In the genomic region with DNA sequence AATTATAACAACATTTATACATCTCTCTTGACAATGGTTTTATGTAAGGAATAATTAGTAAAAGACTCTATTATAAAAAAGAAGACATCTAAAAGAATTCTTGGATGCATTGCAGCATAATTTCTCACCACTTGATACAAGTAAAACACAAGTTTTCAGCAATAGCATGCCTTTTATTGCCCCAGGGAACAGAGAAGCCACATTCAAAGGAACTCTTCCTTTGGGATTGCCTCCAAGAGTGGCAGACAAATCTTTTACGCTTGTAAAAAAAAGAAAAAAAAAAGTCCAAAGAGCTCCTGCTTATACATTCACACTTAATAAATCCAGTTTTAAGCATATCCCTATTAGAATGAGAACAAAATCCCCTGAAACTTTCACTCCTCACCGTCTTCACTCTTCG, we compare ENCODE assay signal across 15 cellular contexts.
DNase-seq lines count a peak whose midpoint lies in the region; ATAC-seq and TF ChIP-seq lines count a peak whose summit lies in the region.
"Had no signal": no experiment of that assay in that cellular context is flagged by ENCODE, and none has a peak within 500 bp of the region (broad histone marks: within the 10 kb centered on the region; RNA-seq: fewer than 3 reads in every experiment).

No MANE protein-coding gene starts in this region.

- H3K36me3 ChIP-seq in BJ (ENCODE audit: control insufficient read depth, insufficient read depth, low read length) (no peaks in the 10 kb centered on the region), adipocyte (ENCODE audit: control insufficient read depth, insufficient read depth, low read length, severe bottlenecking) (no peaks in the 10 kb centered on the region), smooth muscle cell (ENCODE audit: low read depth) (no peaks in the 10 kb centered on the region), right atrium auricular region (no peaks in the 10 kb centered on the region)
- H3K36me3 ChIP-seq: BE2C had no signal

- no peaks in the 10 kb centered on the region for H3F3A ChIP-seq in smooth muscle cell (ENCODE audit: low read depth)

- H3K4me1 ChIP-seq in adipocyte (ENCODE audit: control insufficient read depth, insufficient read depth, low read length), result no peaks in the 10 kb centered on the region
- H3K4me1 ChIP-seq in smooth muscle cell (ENCODE audit: low read depth), result no peaks in the 10 kb centered on the region
- H3K4me1 ChIP-seq in right atrium auricular region, result no peaks in the 10 kb centered on the region
- H3K4me1 ChIP-seq: BE2C had no signal

- no peak overlapping the region for H3K9ac ChIP-seq in adipocyte (ENCODE audit: low read length)
- no peak overlapping the region for H3K9ac ChIP-seq in smooth muscle cell (ENCODE audit: low read depth)
- H3K9ac ChIP-seq: GM23248 had no signal

- H3K4me2 ChIP-seq in smooth muscle cell, result no peak overlapping the region

- ATAC-seq in GM18511 (IDR thresholded peaks at IDR 0.05; ENCODE audit: unreplicated experiment), result no peak
- ATAC-seq: CD8-positive, alpha-beta T cell had no signal

- H3K27ac ChIP-seq in smooth muscle cell (ENCODE audit: low read depth) (no peak overlapping the region), right atrium auricular region (no peak overlapping the region)
- H3K27ac ChIP-seq: GM23248 had no signal

- POLR2A ChIA-PET in BJ (lab: Charles Lee), result no interaction called here

- no peaks in the 10 kb centered on the region for H3K79me2 ChIP-seq in smooth muscle cell (ENCODE audit: low read depth)

- H3K27me3 ChIP-seq in BJ (ENCODE audit: control insufficient read depth, insufficient read depth, low read length), result no peaks in the 10 kb centered on the region
- H3K27me3 ChIP-seq in adipocyte (replicated peaks; ENCODE audit: control insufficient read depth, insufficient read depth, low read length), result no peaks in the 10 kb centered on the region
- H3K27me3 ChIP-seq in smooth muscle cell (ENCODE audit: low read depth), result no peaks in the 10 kb centered on the region
- no peaks in the 10 kb centered on the region for H3K27me3 ChIP-seq in right atrium auricular region
- H3K27me3 ChIP-seq: BE2C had no signal

- DNase-seq in BJ (ENCODE audit: low read depth) (peak; percentile 0), LNCaP clone FGC (ENCODE audit: low read depth) (peak; percentile 15), adipocyte (ENCODE audit: low read depth) (peak; percentile 1), smooth muscle cell (lab: John Stamatoyannopoulos, UW; ENCODE audit: unreplicated experiment) (no peak), GOT3 (lab: John Stamatoyannopoulos, UW) (no peak), right atrium auricular region (ENCODE audit: low spot score) (no peak)
- DNase-seq: BE2C; CD8-positive, alpha-beta T cell; COR-L47; DMS153; DND-41; GM23248; H9; KG1 had no signal

- H3K4me3 ChIP-seq in BJ (ENCODE audit: low read depth, low read length), result no peak overlapping the region
- no peak overlapping the region for H3K4me3 ChIP-seq in LNCaP clone FGC (ENCODE audit: low read depth, low read length)
- no peak overlapping the region for H3K4me3 ChIP-seq in adipocyte (ENCODE audit: low read length)
- H3K4me3 ChIP-seq in smooth muscle cell, result no peak overlapping the region
- H3K4me3 ChIP-seq in right atrium auricular region, result no peak overlapping the region
- H3K4me3 ChIP-seq: GM23248 had no signal

- peak overlapping the region; percentile 46 for H2AFZ ChIP-seq in smooth muscle cell (ENCODE audit: low read depth)
- H2AFZ ChIP-seq: GM23248 had no signal

- CTCF ChIA-PET in BJ (lab: Yijun Ruan, JAX), result no interaction called here

- TF ChIP-seq CTCF in BJ (IDR thresholded peaks at IDR 0.05; ENCODE audit: insufficient read depth, low read depth, low read length) (no peak), LNCaP clone FGC (IDR thresholded peaks at IDR 0.05; ENCODE audit: control insufficient read depth, extremely low read depth, insufficient read depth) (no peak), smooth muscle cell (IDR thresholded peaks at IDR 0.05; ENCODE audit: borderline replicate concordance, insufficient read depth, poor library complexity, severe bottlenecking) (no peak), right atrium auricular region (IDR thresholded peaks at IDR 0.05) (no peak)

- WGBS in smooth muscle cell (ENCODE audit: low lambda C conversion rate), result 82% methylated on average over 3 of the region's 3 CpGs

- H3K9me3 ChIP-seq in adipocyte (ENCODE audit: control insufficient read depth, low read length) (no peaks in the 10 kb centered on the region), smooth muscle cell (replicated peaks; ENCODE audit: low read depth) (no peaks in the 10 kb centered on the region), right atrium auricular region (no peaks in the 10 kb centered on the region)
- H3K9me3 ChIP-seq: BE2C had no signal

- H4K20me1 ChIP-seq in smooth muscle cell (ENCODE audit: low read depth), result no peaks in the 10 kb centered on the region

Comparison
In these comparisons a context has a peak if more than half of its experiments do, and no peak if none do; other contexts are left out.
1. DNase-seq: peak in BJ (single experiment), LNCaP clone FGC (single experiment) and adipocyte (single experiment); none in smooth muscle cell (single experiment), GOT3 (single experiment) and right atrium auricular region (single experiment).